1 cellular context compared by ENCODE assay signal in the genomic region with DNA sequence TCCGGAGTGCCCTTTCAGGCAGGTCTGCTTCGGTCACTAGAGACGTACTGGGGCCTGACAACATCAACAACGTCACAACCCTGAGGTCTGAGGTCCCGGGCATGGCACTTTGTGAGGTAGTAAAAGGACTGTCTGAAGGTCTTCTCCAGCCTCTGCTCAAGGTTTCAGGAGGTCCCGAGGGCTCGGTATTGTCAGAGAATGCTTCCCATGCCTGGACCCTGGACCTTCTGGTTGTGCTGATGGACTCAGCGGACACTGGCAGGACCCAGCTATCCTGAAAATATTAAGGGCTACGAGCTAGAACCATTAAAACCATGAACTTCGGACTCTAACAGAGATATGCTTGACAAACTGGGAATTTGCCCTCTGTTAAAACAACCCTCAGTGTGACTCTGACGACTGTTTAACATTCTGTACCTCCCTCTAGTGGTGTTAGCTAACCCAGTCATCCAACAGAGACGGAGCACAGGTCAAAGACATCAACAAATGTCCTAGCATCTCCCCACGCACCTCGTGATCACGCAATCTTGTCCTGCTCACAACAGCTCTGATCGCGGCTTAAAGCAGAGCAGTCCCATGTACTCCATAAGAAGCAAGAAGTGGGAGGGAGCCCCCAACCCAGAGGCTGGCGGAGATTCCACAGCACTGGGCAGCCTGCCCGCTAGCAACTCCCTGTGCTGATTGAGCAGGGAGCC.
TF ChIP-seq lines count a peak whose summit lies in the region.

No MANE protein-coding gene starts in this region.

TF ChIP-seq in HepG2, 621 proteins besides CTCF, POLR2A, EP300 and RAD21 (continued from another document and continues in another):
- TF ChIP-seq THAP9 (CRISPR knock-in tag; IDR thresholded peaks at IDR 0.05; ENCODE audit: borderline replicate concordance) (0 out of 2 replicates have a peak, but pooled peaks have one; percentile 18), MIXL1 (CRISPR knock-in tag; IDR thresholded peaks at IDR 0.05) (0 out of 2 replicates have a peak, but pooled peaks have one; percentile 27), TBX2 (CRISPR knock-in tag; IDR thresholded peaks at IDR 0.05; ENCODE audit: borderline replicate concordance) (no peak), SAP130 (CRISPR knock-in tag; IDR thresholded peaks at IDR 0.05; ENCODE audit: low read depth) (peak; percentile 48; the same call in 1 of the 2 replicates), NR2F2 (IDR thresholded peaks at IDR 0.05; ENCODE audit: borderline replicate concordance, low read depth) (0 out of 2 replicates have a peak, but pooled peaks have one; percentile 22), GLMP (CRISPR knock-in tag; IDR thresholded peaks at IDR 0.05; ENCODE audit: borderline replicate concordance) (no peak), GABPA (IDR thresholded peaks at IDR 0.05; ENCODE audit: low read depth, low read length) (no peak), GABPA (CRISPR knock-in tag; IDR thresholded peaks at IDR 0.05; ENCODE audit: low read depth) (peak; percentile 75), RBAK (CRISPR knock-in tag; IDR thresholded peaks at IDR 0.05) (no peak), MIER2 (CRISPR knock-in tag; IDR thresholded peaks at IDR 0.05) (peak; percentile 6; the same call in 1 of the 2 replicates), MEF2D (CRISPR knock-in tag; IDR thresholded peaks at IDR 0.05) (peak; percentile 23; the same call in 1 of the 2 replicates), ZNF629 (CRISPR knock-in tag; conservative IDR thresholded peaks at IDR 0.05) (no peak), REPIN1 (CRISPR knock-in tag; IDR thresholded peaks at IDR 0.05; ENCODE audit: borderline replicate concordance, low read depth) (peak; percentile 78; the same call in 1 of the 2 replicates), RELA (CRISPR knock-in tag; IDR thresholded peaks at IDR 0.05) (no peak), ZNF614 (CRISPR knock-in tag; IDR thresholded peaks at IDR 0.05; ENCODE audit: borderline replicate concordance) (no peak), PAXIP1 (CRISPR knock-in tag; conservative IDR thresholded peaks at IDR 0.05) (peak; percentile 81), HDAC1 (CRISPR knock-in tag; IDR thresholded peaks at IDR 0.05) (peak; percentile 35; the same call in 1 of the 2 replicates), EEA1 (CRISPR knock-in tag; IDR thresholded peaks at IDR 0.05; ENCODE audit: borderline replicate concordance) (no peak), PRDM4 (CRISPR knock-in tag; IDR thresholded peaks at IDR 0.05; ENCODE audit: borderline replicate concordance) (no peak), ZNF772 (CRISPR knock-in tag; IDR thresholded peaks at IDR 0.05) (no peak; the same call in 1 of the 2 replicates), FOXM1 (CRISPR knock-in tag; IDR thresholded peaks at IDR 0.05) (no peak), NFE2 (CRISPR knock-in tag; IDR thresholded peaks at IDR 0.05) (no peak), PLSCR1 (CRISPR knock-in tag; IDR thresholded peaks at IDR 0.05; ENCODE audit: borderline replicate concordance) (no peak), ESRRA (CRISPR knock-in tag; IDR thresholded peaks at IDR 0.05; ENCODE audit: low read depth) (peak; percentile 64), ZNF331 (CRISPR knock-in tag; IDR thresholded peaks at IDR 0.05) (peak; percentile 45; the same call in 1 of the 2 replicates), ARNTL (CRISPR knock-in tag; IDR thresholded peaks at IDR 0.05) (0 out of 2 replicates have a peak, but pooled peaks have one; percentile 34), RCOR2 (CRISPR knock-in tag; IDR thresholded peaks at IDR 0.05) (no peak), ZFP1 (CRISPR knock-in tag; IDR thresholded peaks at IDR 0.05) (no peak), ZNF484 (CRISPR knock-in tag; IDR thresholded peaks at IDR 0.05; ENCODE audit: borderline replicate concordance, low read depth) (no peak), HMGA1 (CRISPR knock-in tag; conservative IDR thresholded peaks at IDR 0.05) (no peak), RXRB (CRISPR knock-in tag; IDR thresholded peaks at IDR 0.05; ENCODE audit: borderline replicate concordance) (0 out of 2 replicates have a peak, but pooled peaks have one; percentile 17), JUN (CRISPR knock-in tag; IDR thresholded peaks at IDR 0.05) (peak; percentile 43; the same call in 1 of the 2 replicates), ZMYM2 (CRISPR knock-in tag; IDR thresholded peaks at IDR 0.05) (peak; percentile 71; the same call in 1 of the 2 replicates), MTA1 (CRISPR knock-in tag; IDR thresholded peaks at IDR 0.05; ENCODE audit: borderline replicate concordance) (0 out of 2 replicates have a peak, but pooled peaks have one; percentile 39), ZNF256 (CRISPR knock-in tag; conservative IDR thresholded peaks at IDR 0.05) (no peak), KAT8 (CRISPR knock-in tag; IDR thresholded peaks at IDR 0.05) (0 out of 2 replicates have a peak, but pooled peaks have one; percentile 21), HNF4G (IDR thresholded peaks at IDR 0.05; ENCODE audit: borderline replicate concordance, low read depth, low read length) (peak; percentile 70), HNF4G (CRISPR knock-in tag; IDR thresholded peaks at IDR 0.05; ENCODE audit: borderline replicate concordance, low read depth) (0 out of 2 replicates have a peak, but pooled peaks have one; percentile 18), FOXA3 (CRISPR knock-in tag; IDR thresholded peaks at IDR 0.05) (peak; percentile 56)
- TF ChIP-seq, protein P1, sequence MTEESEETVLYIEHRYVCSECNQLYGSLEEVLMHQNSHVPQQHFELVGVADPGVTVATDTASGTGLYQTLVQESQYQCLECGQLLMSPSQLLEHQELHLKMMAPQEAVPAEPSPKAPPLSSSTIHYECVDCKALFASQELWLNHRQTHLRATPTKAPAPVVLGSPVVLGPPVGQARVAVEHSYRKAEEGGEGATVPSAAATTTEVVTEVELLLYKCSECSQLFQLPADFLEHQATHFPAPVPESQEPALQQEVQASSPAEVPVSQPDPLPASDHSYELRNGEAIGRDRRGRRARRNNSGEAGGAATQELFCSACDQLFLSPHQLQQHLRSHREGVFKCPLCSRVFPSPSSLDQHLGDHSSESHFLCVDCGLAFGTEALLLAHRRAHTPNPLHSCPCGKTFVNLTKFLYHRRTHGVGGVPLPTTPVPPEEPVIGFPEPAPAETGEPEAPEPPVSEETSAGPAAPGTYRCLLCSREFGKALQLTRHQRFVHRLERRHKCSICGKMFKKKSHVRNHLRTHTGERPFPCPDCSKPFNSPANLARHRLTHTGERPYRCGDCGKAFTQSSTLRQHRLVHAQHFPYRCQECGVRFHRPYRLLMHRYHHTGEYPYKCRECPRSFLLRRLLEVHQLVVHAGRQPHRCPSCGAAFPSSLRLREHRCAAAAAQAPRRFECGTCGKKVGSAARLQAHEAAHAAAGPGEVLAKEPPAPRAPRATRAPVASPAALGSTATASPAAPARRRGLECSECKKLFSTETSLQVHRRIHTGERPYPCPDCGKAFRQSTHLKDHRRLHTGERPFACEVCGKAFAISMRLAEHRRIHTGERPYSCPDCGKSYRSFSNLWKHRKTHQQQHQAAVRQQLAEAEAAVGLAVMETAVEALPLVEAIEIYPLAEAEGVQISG (CRISPR knock-in tag; IDR thresholded peaks at IDR 0.05): peak; percentile 86
- TF ChIP-seq, protein P2, sequence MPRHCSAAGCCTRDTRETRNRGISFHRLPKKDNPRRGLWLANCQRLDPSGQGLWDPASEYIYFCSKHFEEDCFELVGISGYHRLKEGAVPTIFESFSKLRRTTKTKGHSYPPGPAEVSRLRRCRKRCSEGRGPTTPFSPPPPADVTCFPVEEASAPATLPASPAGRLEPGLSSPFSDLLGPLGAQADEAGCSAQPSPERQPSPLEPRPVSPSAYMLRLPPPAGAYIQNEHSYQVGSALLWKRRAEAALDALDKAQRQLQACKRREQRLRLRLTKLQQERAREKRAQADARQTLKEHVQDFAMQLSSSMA (CRISPR knock-in tag; IDR thresholded peaks at IDR 0.05): no peak
- TF ChIP-seq, protein P3, sequence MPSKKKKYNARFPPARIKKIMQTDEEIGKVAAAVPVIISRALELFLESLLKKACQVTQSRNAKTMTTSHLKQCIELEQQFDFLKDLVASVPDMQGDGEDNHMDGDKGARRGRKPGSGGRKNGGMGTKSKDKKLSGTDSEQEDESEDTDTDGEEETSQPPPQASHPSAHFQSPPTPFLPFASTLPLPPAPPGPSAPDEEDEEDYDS (CRISPR knock-in tag; IDR thresholded peaks at IDR 0.05): 0 out of 2 replicates have a peak, but pooled peaks have one; percentile 13
